ENCODE assay signal across 18 cellular contexts in genomic region chr9:83280259-83280658, GRCh38.
DNase-seq lines count a peak whose midpoint lies in the region; ATAC-seq, FAIRE-seq and TF ChIP-seq lines count a peak whose summit lies in the region.
"Had no signal": no experiment of that assay in that cellular context is flagged by ENCODE, and none has a peak within 500 bp of the region (broad histone marks: within the 10 kb centered on the region; RNA-seq: fewer than 3 reads in every experiment).

No MANE protein-coding gene starts in this region.

- no peak overlapping the region for H2BK12ac ChIP-seq in mesenchymal stem cell (ENCODE audit: low read length in 2 of 2)

- no peak overlapping the region for H3K27ac Mint-ChIP-seq in stimulated activated naive B cell treated with anti-CD40 and anti-IgM and Interleukin-4, amounts not matched to agents 10 μg/mL and 1 μg/mL and 100 μg/mL, for 72 hours
- H3K27ac Mint-ChIP-seq: activated B cell treated with CpG ODN at 0.5 μM for 24 hours had no signal

- no peak overlapping the region for H2BK15ac ChIP-seq in mesenchymal stem cell (ENCODE audit: low read depth, poor library complexity, severe bottlenecking)

- H3K4me3 ChIP-seq in mesenchymal stem cell (ENCODE audit: insufficient read depth in 1 of 2, low read depth in 1 of 2, low read length in 2 of 2): no peak overlapping the region
- H3K4me3 ChIP-seq in ovary: no peak overlapping the region
- H3K4me3 ChIP-seq: sigmoid colon, transverse colon had no signal

- no peak overlapping the region for H2AFZ ChIP-seq in mesenchymal stem cell (ENCODE audit: low read depth, low read length)

- H2AK5ac ChIP-seq in mesenchymal stem cell (ENCODE audit: low read length, severe bottlenecking): no peak overlapping the region

- DNase-seq in AG20443 (ENCODE audit: low spot score) (peak; percentile 16), H54 (ENCODE audit: insufficient read length, low spot score) (peak; percentile 42), astrocyte of the hippocampus (ENCODE audit: low read depth, low spot score) (peak; percentile 66), mesenchymal stem cell (peak; percentile 4), ovary (no peak)
- no peak for DNase-seq in stimulated activated naive B cell treated with anti-CD40 and anti-IgM and Interleukin-4, amounts not matched to agents 10 μg/mL and 1 μg/mL and 100 μg/mL, for 72 hours
- DNase-seq: activated B cell treated with CpG ODN at 0.5 μM for 24 hours; activated naive CD4-positive, alpha-beta T cell; BE2C; DMS79; NCI-H1694 treated with DMSO at 0.1 percent for 48 hours; NCI-H510A; sigmoid colon; stimulated activated CD4-positive, alpha-beta T cell treated with anti-CD3 and anti-CD28 coated beads, Interleukin-4, amount 100 ng/mL, for 4 hours; SW 1271; transverse colon had no signal

- H3K18ac ChIP-seq in mesenchymal stem cell (ENCODE audit: low read depth in 1 of 2, low read length in 2 of 2): no peak overlapping the region

- TF ChIP-seq CTCF in ovary (IDR thresholded peaks at IDR 0.05): no peak

- H3K4me1 ChIP-seq in mesenchymal stem cell (ENCODE audit: control insufficient read depth, insufficient read depth, low read depth, low read length) (peaks cover 4% of the 10 kb centered on the region), ovary (ENCODE audit: insufficient read depth) (no peaks in the 10 kb centered on the region)

- H3K27ac ChIP-seq in mesenchymal stem cell (ENCODE audit: low read length, poor library complexity, severe bottlenecking) (no peak overlapping the region), ovary (no peak overlapping the region)

- H3K9me3 ChIP-seq in mesenchymal stem cell (ENCODE audit: control insufficient read depth, low read length) (no peaks in the 10 kb centered on the region), ovary (no peaks in the 10 kb centered on the region)
- H3K9me3 ChIP-seq: BE2C, transverse colon had no signal

- no peak overlapping the region for H3K4me3 Mint-ChIP-seq in stimulated activated naive B cell treated with anti-CD40 and anti-IgM and Interleukin-4, amounts not matched to agents 10 μg/mL and 1 μg/mL and 100 μg/mL, for 72 hours
- H3K4me3 Mint-ChIP-seq: activated B cell treated with CpG ODN at 0.5 μM for 24 hours had no signal

- FAIRE-seq in H54 (lab: Jason Lieb, UNC): peak; percentile 71

- no peak overlapping the region for H3K14ac ChIP-seq in mesenchymal stem cell (ENCODE audit: low read length in 2 of 2)

- no peak overlapping the region for H3K4ac ChIP-seq in mesenchymal stem cell (ENCODE audit: low read depth in 1 of 2, low read length in 2 of 2)

- H3K27me3 ChIP-seq in mesenchymal stem cell (ENCODE audit: control insufficient read depth in 1 of 2, insufficient read depth in 1 of 2, low read length in 2 of 2) (no peaks in the 10 kb centered on the region), ovary (no peaks in the 10 kb centered on the region)
- H3K27me3 ChIP-seq: BE2C, sigmoid colon, transverse colon had no signal

- intact Hi-C loops in ovary (cut with DNase I): no loop called here

- no peak overlapping the region for H3K4me2 ChIP-seq in mesenchymal stem cell (ENCODE audit: low read length, poor library complexity, severe bottlenecking)

- H3K23ac ChIP-seq in mesenchymal stem cell (ENCODE audit: low read length in 2 of 2): no peak overlapping the region

- H3K9ac ChIP-seq in mesenchymal stem cell (ENCODE audit: low read length): no peak overlapping the region

- WGBS in mesenchymal stem cell: 86% methylated on average over 3 of the region's 5 CpGs
- WGBS in ovary, 3 donors: 88 to 92% (median 91%) methylated on average over 5 of the region's 5 CpGs

- peaks cover 4 to 6% of the 10 kb centered on the region in 2 donors for H3K4me1 Mint-ChIP-seq in stimulated activated naive B cell treated with anti-CD40 and anti-IgM and Interleukin-4, amounts not matched to agents 10 μg/mL and 1 μg/mL and 100 μg/mL, for 72 hours
- H3K4me1 Mint-ChIP-seq: activated B cell treated with CpG ODN at 0.5 μM for 24 hours had no signal

- no peaks in the 10 kb centered on the region for H3K27me3 Mint-ChIP-seq in stimulated activated naive B cell treated with anti-CD40 and anti-IgM and Interleukin-4, amounts not matched to agents 10 μg/mL and 1 μg/mL and 100 μg/mL, for 72 hours
- H3K27me3 Mint-ChIP-seq: activated B cell treated with CpG ODN at 0.5 μM for 24 hours had no signal

- no peak for TF ChIP-seq EP300 in ovary (IDR thresholded peaks at IDR 0.05)

- H2BK5ac ChIP-seq in mesenchymal stem cell (ENCODE audit: low read depth, low read length, poor library complexity, severe bottlenecking): no peak overlapping the region

- no peak for TF ChIP-seq POLR2A in H54 (IDR thresholded peaks at IDR 0.05; ENCODE audit: low read depth, low read length)
- no peak for TF ChIP-seq POLR2A in ovary (IDR thresholded peaks at IDR 0.05)

- H3K79me1 ChIP-seq in mesenchymal stem cell (replicated peaks; ENCODE audit: low read length, poor library complexity, severe bottlenecking): no peaks in the 10 kb centered on the region

- H4K8ac ChIP-seq in mesenchymal stem cell (ENCODE audit: low read length): no peak overlapping the region

- no peak overlapping the region for H4K91ac ChIP-seq in mesenchymal stem cell (ENCODE audit: low read length)

- H3K36me3 ChIP-seq in mesenchymal stem cell (ENCODE audit: control insufficient read depth in 1 of 2, insufficient read depth in 2 of 2, low read depth in 1 of 2, low read length in 2 of 2) (peaks cover 0 to 4% of the 10 kb centered on the region in 2 experiments), ovary (no peaks in the 10 kb centered on the region)
- H3K36me3 ChIP-seq: sigmoid colon, transverse colon had no signal

- H3K36me3 Mint-ChIP-seq in stimulated activated naive B cell treated with anti-CD40 and anti-IgM and Interleukin-4, amounts not matched to agents 10 μg/mL and 1 μg/mL and 100 μg/mL, for 72 hours: peaks cover 0 to 4% of the 10 kb centered on the region in 2 donors

- H2BK120ac ChIP-seq in mesenchymal stem cell (ENCODE audit: low read depth, low read length): no peak overlapping the region

- ATAC-seq in GM21447 (IDR thresholded peaks at IDR 0.05; ENCODE audit: unreplicated experiment): no peak
- ATAC-seq in GM21367 (IDR thresholded peaks at IDR 0.05; ENCODE audit: unreplicated experiment): no peak
- no peak for ATAC-seq in stimulated activated naive B cell treated with anti-CD40 and anti-IgM and Interleukin-4, amounts not matched to agents 10 μg/mL and 1 μg/mL and 100 μg/mL, for 72 hours (replicated peaks)

- H3K9me3 Mint-ChIP-seq in stimulated activated naive B cell treated with anti-CD40 and anti-IgM and Interleukin-4, amounts not matched to agents 10 μg/mL and 1 μg/mL and 100 μg/mL, for 72 hours: peaks cover 3 to 6% of the 10 kb centered on the region in 2 donors
- H3K9me3 Mint-ChIP-seq: activated B cell treated with CpG ODN at 0.5 μM for 24 hours had no signal

Comparison
In these comparisons a context has a peak if more than half of its experiments do, and no peak if none do; other contexts are left out.
1. DNase-seq: peak in AG20443 (single experiment), H54 (single experiment), astrocyte of the hippocampus (single experiment) and mesenchymal stem cell (single experiment); none in stimulated activated naive B cell treated with anti-CD40 and anti-IgM and Interleukin-4, amounts not matched to agents 10 μg/mL and 1 μg/mL and 100 μg/mL, for 72 hours (single experiment) and ovary (0 of 5).